In the genomic region with DNA sequence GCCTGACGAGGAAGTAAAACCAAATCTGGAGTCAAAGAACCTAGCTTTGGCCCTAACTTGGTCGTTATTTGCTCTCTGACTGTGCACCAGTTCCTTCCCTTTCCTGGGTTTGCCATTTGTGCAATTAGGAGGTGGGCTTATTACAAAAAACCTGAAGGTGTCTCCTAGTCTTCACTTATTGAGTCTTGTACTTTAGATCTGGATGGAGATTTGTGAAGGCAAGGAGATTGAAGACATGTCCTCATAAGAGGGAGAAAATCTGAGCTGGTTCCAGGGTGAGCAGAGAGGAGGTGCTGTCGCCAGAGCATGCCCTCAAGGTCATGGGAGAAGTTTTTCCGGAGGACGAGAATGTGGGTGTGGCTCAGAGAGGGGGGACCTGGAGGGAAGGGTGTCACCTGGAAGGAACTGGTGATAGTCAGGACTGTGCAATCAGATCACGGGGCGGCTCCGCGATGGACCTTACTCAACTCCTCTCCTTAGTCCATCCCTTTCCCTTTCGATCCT, we compare ENCODE assay signal across 8 cellular contexts. TPM values are rescaled to one million over a fixed set of nuclear protein-coding genes. Genes with fewer than 3 reads are reported as not detected.
DNase-seq lines count a peak whose midpoint lies in the region; ATAC-seq and TF ChIP-seq lines count a peak whose summit lies in the region.

No MANE protein-coding gene starts in this region.

- TF ChIP-seq CTCF in AG04449 (IDR thresholded peaks at IDR 0.05; ENCODE audit: insufficient read depth, low read length, missing control alignments) (no peak), astrocyte of the spinal cord (IDR thresholded peaks at IDR 0.05; ENCODE audit: low read depth, low read length) (peak; percentile 27)

- H3K9me3 ChIP-seq in mononuclear cell (ENCODE audit: low read depth, low read length) = no peaks in the 10 kb centered on the region

- H3K4me1 ChIP-seq in mononuclear cell (ENCODE audit: insufficient read depth, low read length) = peaks cover 60% of the 10 kb centered on the region

- no peaks in the 10 kb centered on the region for H3K27me3 ChIP-seq in mononuclear cell (ENCODE audit: insufficient read depth, low read length)

- CTCF ChIA-PET in AG04449 (lab: Yijun Ruan, JAX) = interaction anchor here (0.9 to 10.5 kb wide), 16 partner anchors 13 to 220 kb away, joined by 3 to 245 read pairs (median 18); a partner anchor contains a TSS

- DNase-seq in AG04449 (ENCODE audit: low read depth, low spot score) = no peak
- DNase-seq in astrocyte of the spinal cord (ENCODE audit: low read depth, low spot score) = no peak
- DNase-seq in SW 1271 (lab: John Stamatoyannopoulos, UW) = no peak
- DNase-seq in NCI-H2029 treated with DMSO at 0.1 percent for 48 hours (lab: John Stamatoyannopoulos, UW) = no peak
- DNase-seq in hepatic stellate cell (ENCODE audit: low spot score) = no peak

- ATAC-seq in HG02885 (IDR thresholded peaks at IDR 0.05; ENCODE audit: poor library complexity, unreplicated experiment) = peak; percentile 30
- ATAC-seq in GM19023 (IDR thresholded peaks at IDR 0.05; ENCODE audit: unreplicated experiment) = no peak

- POLR2A ChIA-PET in AG04449 (lab: Yijun Ruan, JAX) = interaction anchor here (3.0 kb wide), 1 partner anchor 80 kb away, joined by 16 read pairs; a partner anchor contains a TSS

- in situ Hi-C loops in astrocyte of the spinal cord (cut with HindIII; ENCODE audit: low sequenced_read_pairs) = no loop called here

- H3K4me3 ChIP-seq in AG04449 (ENCODE audit: low read depth, low read length) = peak overlapping the region; percentile 71
- H3K4me3 ChIP-seq in astrocyte of the spinal cord (ENCODE audit: low read depth, low read length) = peak overlapping the region; percentile 80
- H3K4me3 ChIP-seq in mononuclear cell (ENCODE audit: low read length) = peak overlapping the region; percentile 72

RNA-seq across cellular contexts. Expression of a gene that starts 0.7 kb away (rescaled TPM):
- total RNA-seq in mononuclear cell = 18.4 TPM

RNA-seq across cellular contexts. Expression of a gene that starts 3.1 kb away (rescaled TPM):
- 5.1 TPM for total RNA-seq in mononuclear cell

RNA-seq across cellular contexts. Expression of a gene that starts 50.3 kb away (rescaled TPM):
- total RNA-seq in mononuclear cell = 12.2 TPM
